Comparison of ENCODE assay signal across 8 cellular contexts in the genomic region with DNA sequence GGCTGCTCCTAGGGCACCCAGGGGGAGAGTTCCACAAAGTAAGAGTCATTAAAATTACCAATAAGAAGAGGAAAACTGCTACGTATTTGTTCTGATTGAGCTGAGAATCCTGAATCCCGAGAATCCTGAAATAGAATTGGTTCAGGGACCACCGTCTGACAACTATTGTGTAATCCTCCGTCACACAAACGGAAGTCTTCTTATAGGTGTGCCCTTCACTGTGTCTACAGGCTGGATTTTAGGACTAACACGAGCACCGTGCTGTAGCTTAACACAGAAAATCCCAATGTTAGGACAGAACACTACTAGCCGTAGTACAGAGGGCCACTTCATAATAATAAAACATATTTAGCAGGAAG. TPM values are rescaled to one million over a fixed set of nuclear protein-coding genes. Genes with fewer than 3 reads are reported as not detected.
DNase-seq lines count a peak whose midpoint lies in the region; ATAC-seq, FAIRE-seq and TF ChIP-seq lines count a peak whose summit lies in the region.

No MANE protein-coding gene starts in this region.

- peaks cover 5% of the 10 kb centered on the region for H3K9me3 Mint-ChIP-seq in chondrocyte (ENCODE audit: low read depth)
- H3K9me3 Mint-ChIP-seq in nephron: peaks cover 7% of the 10 kb centered on the region

- no peak for TF ChIP-seq EP300 in Ishikawa (IDR thresholded peaks at IDR 0.05; ENCODE audit: borderline replicate concordance)

- DNase-seq in chondrocyte (ENCODE audit: low spot score) (no peak), GM19239 (ENCODE audit: insufficient read length, low spot score) (no peak)

- H3K27ac Mint-ChIP-seq in chondrocyte (ENCODE audit: unreplicated experiment): no peak overlapping the region
- H3K27ac Mint-ChIP-seq in nephron: peak overlapping the region; percentile 1 to 78 (median 78)

- ATAC-seq in HG03025 (IDR thresholded peaks at IDR 0.05; ENCODE audit: low FRiP score, unreplicated experiment) (no peak), HG03095 (IDR thresholded peaks at IDR 0.05; ENCODE audit: unreplicated experiment) (no peak), GM18858 (IDR thresholded peaks at IDR 0.05; ENCODE audit: unreplicated experiment) (no peak)

- peaks cover 3% of the 10 kb centered on the region for H3K27me3 Mint-ChIP-seq in chondrocyte (ENCODE audit: low read depth)
- H3K27me3 Mint-ChIP-seq in nephron (ENCODE audit: low read depth): no peaks in the 10 kb centered on the region

- H3K27me3 ChIP-seq in BLaER1 treated with 17β-estradiol and CSF1 and Interleukin-3, amounts not matched to agents 10 nM and 100 nM: peaks cover 0 to 7% (median 0%) of the 10 kb centered on the region in 11 experiments; a peak in 2 of 22 replicates

- TF ChIP-seq CTCF in chondrocyte (IDR thresholded peaks at IDR 0.05) (no peak), nephron (IDR thresholded peaks at IDR 0.05; ENCODE audit: unreplicated experiment in 3 of 3) (no peak)

- H3K4me1 Mint-ChIP-seq in chondrocyte (ENCODE audit: low read depth) (peaks cover 18% of the 10 kb centered on the region), nephron (peaks cover 16% of the 10 kb centered on the region)

- H3K27ac ChIP-seq in BLaER1 treated with 17β-estradiol and CSF1 and Interleukin-3, amounts not matched to agents 10 nM and 100 nM: no peak overlapping the region

- FAIRE-seq in GM19239 (lab: Jason Lieb, UNC): no peak

- peak overlapping the region in 3 of 11 experiments; percentile 11 to 44 (median 41); a peak in 1 of 22 replicates for H3K9ac ChIP-seq in BLaER1 treated with 17β-estradiol and CSF1 and Interleukin-3, amounts not matched to agents 10 nM and 100 nM

- H3K4me2 ChIP-seq in BLaER1 treated with 17β-estradiol and CSF1 and Interleukin-3, amounts not matched to agents 10 nM and 100 nM: peak overlapping the region; percentile 72 to 93 (median 86)

- peaks cover 21 to 42% (median 26%) of the 10 kb centered on the region in 10 experiments for H3K4me1 ChIP-seq in BLaER1 treated with 17β-estradiol and CSF1 and Interleukin-3, amounts not matched to agents 10 nM and 100 nM

- H3K4me3 Mint-ChIP-seq in chondrocyte (ENCODE audit: unreplicated experiment) (peak overlapping the region; percentile 72), nephron (peak overlapping the region; percentile 75 to 80 (median 78))

- H4K20me1 ChIP-seq in BLaER1 treated with 17β-estradiol and CSF1 and Interleukin-3, amounts not matched to agents 10 nM and 100 nM: no peaks in the 10 kb centered on the region

- H3K4me3 ChIP-seq in BLaER1 treated with 17β-estradiol and CSF1 and Interleukin-3, amounts not matched to agents 10 nM and 100 nM: peak overlapping the region; percentile 33 to 60 (median 46); a peak in 18 of 20 replicates

- peaks cover 0 to 16% (median 12%) of the 10 kb centered on the region in 11 experiments; a peak in 15 of 22 replicates for H3K9me3 ChIP-seq in BLaER1 treated with 17β-estradiol and CSF1 and Interleukin-3, amounts not matched to agents 10 nM and 100 nM (replicated peaks in 1 of 11)

- H3K36me3 ChIP-seq in BLaER1 treated with 17β-estradiol and CSF1 and Interleukin-3, amounts not matched to agents 10 nM and 100 nM: no peaks in the 10 kb centered on the region

- TF ChIP-seq RAD21 in Ishikawa (IDR thresholded peaks at IDR 0.05; ENCODE audit: low read depth): no peak

- H3K36me3 Mint-ChIP-seq in chondrocyte (ENCODE audit: low read depth): no peaks in the 10 kb centered on the region
- no peaks in the 10 kb centered on the region for H3K36me3 Mint-ChIP-seq in nephron (ENCODE audit: low read depth)

TF ChIP-seq in Ishikawa, 13 proteins besides CTCF, POLR2A, EP300 and RAD21:
- TF ChIP-seq FOXM1 (IDR thresholded peaks at IDR 0.05; ENCODE audit: borderline replicate concordance, low read depth) (no peak), CEBPB (IDR thresholded peaks at IDR 0.05) (0 out of 2 replicates have a peak, but pooled peaks have one; percentile 25), NFIC (IDR thresholded peaks at IDR 0.05) (no peak), TCF12 (IDR thresholded peaks at IDR 0.05; ENCODE audit: low read depth) (no peak), MAX (IDR thresholded peaks at IDR 0.05) (no peak), ZBTB7A (IDR thresholded peaks at IDR 0.05; ENCODE audit: low read depth) (no peak)

RNA-seq across cellular contexts. Expression of gene RNF182, which starts 50.6 kb away (rescaled TPM):
- 3.7 to 6.6 TPM (median 5.3 TPM) in 3 replicates for total RNA-seq in chondrocyte

RNA-seq across cellular contexts. Expression of gene MCUR1, which starts 59.8 kb away (rescaled TPM):
- 18.8 to 31.7 TPM (median 28.7 TPM) in 3 replicates for total RNA-seq in chondrocyte
